ENCODE assay signal across 18 cellular contexts in genomic region chr1:27307851-27308598, GRCh38. TPM values are rescaled to one million over a fixed set of nuclear protein-coding genes. Genes with fewer than 3 reads are reported as not detected.
DNase-seq lines count a peak whose midpoint lies in the region; ATAC-seq and TF ChIP-seq lines count a peak whose summit lies in the region.
"Had no signal": no experiment of that assay in that cellular context is flagged by ENCODE, and none has a peak within 500 bp of the region (broad histone marks: within the 10 kb centered on the region; RNA-seq: fewer than 3 reads in every experiment).

No MANE protein-coding gene starts in this region.

- H3K4me3 ChIP-seq in heart right ventricle: no peak overlapping the region
- H3K4me3 ChIP-seq: gastroesophageal sphincter, sigmoid colon had no signal

- no peak for TF ChIP-seq CTCF in heart right ventricle (IDR thresholded peaks at IDR 0.05)

- no peaks in the 10 kb centered on the region for H3K9me3 ChIP-seq in heart right ventricle
- H3K9me3 ChIP-seq: gastroesophageal sphincter, sigmoid colon, SK-N-SH had no signal

- 86 to 88% methylated on average over 6 of the region's 6 CpGs for WGBS in heart right ventricle, 2 donors

- intact Hi-C loops in cardiac septum (cut with DNase I): loop anchor here (5.0 kb wide), 1 partner anchor 34 kb away; the partner anchor contains the start of gene SYTL1
- intact Hi-C loops in heart right ventricle (cut with DNase I): loop anchor here in 4 of 10 donors (10.0 kb wide), 2 partner anchors 47 to 357 kb away; no protein-coding TSS in a partner anchor

- peaks cover 0 to 66% (median 12%) of the 10 kb centered on the region in 9 donors for H3K36me3 ChIP-seq in heart right ventricle

- H3K27me3 ChIP-seq in heart right ventricle: no peaks in the 10 kb centered on the region
- H3K27me3 ChIP-seq: gastroesophageal sphincter, sigmoid colon had no signal

- H3K4me1 ChIP-seq in heart right ventricle: no peaks in the 10 kb centered on the region
- H3K4me1 ChIP-seq: gastroesophageal sphincter, sigmoid colon had no signal

- ATAC-seq in heart right ventricle (no peak), HG03354 (IDR thresholded peaks at IDR 0.05; ENCODE audit: poor library complexity, severe bottlenecking, unreplicated experiment) (no peak), GM18907 (IDR thresholded peaks at IDR 0.05; ENCODE audit: unreplicated experiment) (no peak), HG03139 (IDR thresholded peaks at IDR 0.05; ENCODE audit: unreplicated experiment) (no peak)
- ATAC-seq: gastroesophageal sphincter had no signal

- no peak overlapping the region for H3K27ac ChIP-seq in heart right ventricle
- H3K27ac ChIP-seq: sigmoid colon had no signal

- DNase-seq in cardiac septum (ENCODE audit: low spot score) (peak; percentile 56), heart right ventricle (no peak), NCI-H510A treated with DMSO at 0.1 percent for 48 hours (lab: John Stamatoyannopoulos, UW) (peak; percentile 31), left kidney (ENCODE audit: low read depth, low spot score) (peak; percentile 63), NCI-H1694 treated with DMSO at 0.1 percent for 48 hours (lab: John Stamatoyannopoulos, UW) (no peak)
- DNase-seq: activated CD4-positive, alpha-beta T cell treated with anti-CD3 and anti-CD28 coated beads, Interleukin-2, amount 10 ng/mL, durations not matched to agents 7 days and 5 days; activated naive CD4-positive, alpha-beta T cell treated with anti-CD3 and anti-CD28 coated beads, Interleukin-2, amount 50 U/mL, for 16 hours; activated T-cell treated with anti-CD3 and anti-CD28 coated beads for 4 hours; erythroblast; GDM1; sigmoid colon; SK-N-SH; stimulated activated CD4-positive, alpha-beta T cell treated with anti-CD3 and anti-CD28 coated beads, Interleukin-1b, Interleukin-23, amount 100 ng/mL, for 48 hours had no signal

RNA-seq across cellular contexts. Expression of gene TMEM222, which starts 13.9 kb away (rescaled TPM):
- total RNA-seq in cardiac septum: 26.8 TPM
- 10 to 100 TPM; 24.1 to 32.8 (median 26.4) TPM for total RNA-seq in heart right ventricle
- 10 to 100 TPM; 32.2 to 47.2 TPM for polyA plus RNA-seq in heart right ventricle

RNA-seq across cellular contexts. Expression of gene SYTL1, which starts 33.8 kb away (rescaled TPM):
- total RNA-seq in cardiac septum: 0.65 TPM
- total RNA-seq in heart right ventricle: 1 to 10 TPM in 2 of 10 donors, under 1 TPM in 8; 0.30 to 4.3 (median 0.68) TPM
- polyA plus RNA-seq in heart right ventricle: 1 to 10 TPM in 1 of 2 donors, under 1 TPM in 1; 0.46 to 2.5 TPM
- total RNA-seq: lung microvascular endothelial cell had no signal

RNA-seq across cellular contexts. Expression of gene MAP3K6, which starts 58.7 kb away (rescaled TPM):
- total RNA-seq in cardiac septum (53.1 TPM), heart right ventricle (10 to 100 TPM; 18.6 to 71.1 (median 27.1) TPM)
- 100 to 1,000 TPM in 1 of 2 donors, 10 to 100 TPM in 1; 58.5 to 179 TPM for polyA plus RNA-seq in heart right ventricle

Comparison
In these comparisons a context has a peak if more than half of its experiments do, and no peak if none do; other contexts are left out.
1. DNase-seq: peak in cardiac septum (single experiment), NCI-H510A treated with DMSO at 0.1 percent for 48 hours (single experiment) and left kidney (single experiment); none in heart right ventricle (0 of 2) and NCI-H1694 treated with DMSO at 0.1 percent for 48 hours (single experiment).